1 cellular context compared by ENCODE assay signal in the genomic region with DNA sequence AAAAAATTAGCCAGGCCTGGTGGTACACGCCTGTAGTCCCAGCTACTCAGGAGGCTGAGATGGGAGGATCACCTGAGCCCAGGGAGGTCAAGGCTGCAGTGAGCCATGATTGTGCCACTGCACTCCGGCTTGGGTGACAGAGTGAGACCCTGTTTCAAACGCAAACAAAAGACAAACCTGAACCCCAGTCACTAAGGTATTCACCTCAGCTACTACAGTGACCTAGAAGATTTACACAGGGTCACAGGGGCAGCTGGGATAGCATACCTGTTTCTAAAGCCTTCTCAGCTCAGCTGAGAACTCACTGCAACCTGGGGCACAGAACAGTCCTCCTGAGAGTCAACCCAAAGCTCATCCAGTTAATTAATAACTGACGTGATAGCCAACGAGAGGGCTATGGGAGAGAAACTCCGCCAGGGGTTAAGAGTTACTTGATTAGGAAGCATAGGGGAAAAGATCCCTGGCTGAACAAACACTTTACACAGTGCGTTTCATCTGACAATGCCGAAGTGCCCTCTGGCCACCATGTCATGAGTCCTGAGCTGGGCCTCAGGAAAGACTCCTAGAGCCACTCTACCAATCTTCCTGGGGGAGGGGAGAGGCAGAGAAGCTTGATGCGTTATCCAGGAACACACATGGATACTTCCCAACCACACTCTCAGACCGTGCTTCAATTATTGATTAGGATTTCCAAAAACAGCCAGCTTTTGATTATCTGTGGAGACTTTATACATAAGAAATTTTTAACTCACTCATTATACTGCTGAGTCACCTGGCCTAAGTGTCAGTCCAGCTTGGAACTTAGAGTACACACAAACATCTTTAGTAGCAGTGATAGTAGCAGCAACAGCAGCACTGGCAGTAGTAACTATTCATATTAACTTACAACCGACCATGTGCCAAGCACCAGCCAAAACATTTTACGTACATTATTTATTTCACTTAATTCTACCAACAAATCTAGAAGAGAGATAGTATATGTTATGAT.
TF ChIP-seq lines count a peak whose summit lies in the region.

No MANE protein-coding gene starts in this region.

TF ChIP-seq in HepG2, 621 proteins besides CTCF, POLR2A, EP300 and RAD21 (continued from another document and continues in another):
- TF ChIP-seq, protein P1, sequence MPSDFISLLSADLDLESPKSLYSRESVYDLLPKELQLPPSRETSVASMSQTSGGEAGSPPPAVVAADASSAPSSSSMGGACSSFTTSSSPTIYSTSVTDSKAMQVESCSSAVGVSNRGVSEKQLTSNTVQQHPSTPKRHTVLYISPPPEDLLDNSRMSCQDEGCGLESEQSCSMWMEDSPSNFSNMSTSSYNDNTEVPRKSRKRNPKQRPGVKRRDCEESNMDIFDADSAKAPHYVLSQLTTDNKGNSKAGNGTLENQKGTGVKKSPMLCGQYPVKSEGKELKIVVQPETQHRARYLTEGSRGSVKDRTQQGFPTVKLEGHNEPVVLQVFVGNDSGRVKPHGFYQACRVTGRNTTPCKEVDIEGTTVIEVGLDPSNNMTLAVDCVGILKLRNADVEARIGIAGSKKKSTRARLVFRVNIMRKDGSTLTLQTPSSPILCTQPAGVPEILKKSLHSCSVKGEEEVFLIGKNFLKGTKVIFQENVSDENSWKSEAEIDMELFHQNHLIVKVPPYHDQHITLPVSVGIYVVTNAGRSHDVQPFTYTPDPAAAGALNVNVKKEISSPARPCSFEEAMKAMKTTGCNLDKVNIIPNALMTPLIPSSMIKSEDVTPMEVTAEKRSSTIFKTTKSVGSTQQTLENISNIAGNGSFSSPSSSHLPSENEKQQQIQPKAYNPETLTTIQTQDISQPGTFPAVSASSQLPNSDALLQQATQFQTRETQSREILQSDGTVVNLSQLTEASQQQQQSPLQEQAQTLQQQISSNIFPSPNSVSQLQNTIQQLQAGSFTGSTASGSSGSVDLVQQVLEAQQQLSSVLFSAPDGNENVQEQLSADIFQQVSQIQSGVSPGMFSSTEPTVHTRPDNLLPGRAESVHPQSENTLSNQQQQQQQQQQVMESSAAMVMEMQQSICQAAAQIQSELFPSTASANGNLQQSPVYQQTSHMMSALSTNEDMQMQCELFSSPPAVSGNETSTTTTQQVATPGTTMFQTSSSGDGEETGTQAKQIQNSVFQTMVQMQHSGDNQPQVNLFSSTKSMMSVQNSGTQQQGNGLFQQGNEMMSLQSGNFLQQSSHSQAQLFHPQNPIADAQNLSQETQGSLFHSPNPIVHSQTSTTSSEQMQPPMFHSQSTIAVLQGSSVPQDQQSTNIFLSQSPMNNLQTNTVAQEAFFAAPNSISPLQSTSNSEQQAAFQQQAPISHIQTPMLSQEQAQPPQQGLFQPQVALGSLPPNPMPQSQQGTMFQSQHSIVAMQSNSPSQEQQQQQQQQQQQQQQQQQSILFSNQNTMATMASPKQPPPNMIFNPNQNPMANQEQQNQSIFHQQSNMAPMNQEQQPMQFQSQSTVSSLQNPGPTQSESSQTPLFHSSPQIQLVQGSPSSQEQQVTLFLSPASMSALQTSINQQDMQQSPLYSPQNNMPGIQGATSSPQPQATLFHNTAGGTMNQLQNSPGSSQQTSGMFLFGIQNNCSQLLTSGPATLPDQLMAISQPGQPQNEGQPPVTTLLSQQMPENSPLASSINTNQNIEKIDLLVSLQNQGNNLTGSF (CRISPR knock-in tag; IDR thresholded peaks at IDR 0.05): no peak
- TF ChIP-seq, protein P2, sequence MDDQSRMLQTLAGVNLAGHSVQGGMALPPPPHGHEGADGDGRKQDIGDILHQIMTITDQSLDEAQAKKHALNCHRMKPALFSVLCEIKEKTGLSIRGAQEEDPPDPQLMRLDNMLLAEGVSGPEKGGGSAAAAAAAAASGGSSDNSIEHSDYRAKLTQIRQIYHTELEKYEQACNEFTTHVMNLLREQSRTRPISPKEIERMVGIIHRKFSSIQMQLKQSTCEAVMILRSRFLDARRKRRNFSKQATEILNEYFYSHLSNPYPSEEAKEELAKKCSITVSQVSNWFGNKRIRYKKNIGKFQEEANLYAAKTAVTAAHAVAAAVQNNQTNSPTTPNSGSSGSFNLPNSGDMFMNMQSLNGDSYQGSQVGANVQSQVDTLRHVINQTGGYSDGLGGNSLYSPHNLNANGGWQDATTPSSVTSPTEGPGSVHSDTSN (CRISPR knock-in tag; IDR thresholded peaks at IDR 0.05; ENCODE audit: borderline replicate concordance): no peak
- TF ChIP-seq, protein P3, sequence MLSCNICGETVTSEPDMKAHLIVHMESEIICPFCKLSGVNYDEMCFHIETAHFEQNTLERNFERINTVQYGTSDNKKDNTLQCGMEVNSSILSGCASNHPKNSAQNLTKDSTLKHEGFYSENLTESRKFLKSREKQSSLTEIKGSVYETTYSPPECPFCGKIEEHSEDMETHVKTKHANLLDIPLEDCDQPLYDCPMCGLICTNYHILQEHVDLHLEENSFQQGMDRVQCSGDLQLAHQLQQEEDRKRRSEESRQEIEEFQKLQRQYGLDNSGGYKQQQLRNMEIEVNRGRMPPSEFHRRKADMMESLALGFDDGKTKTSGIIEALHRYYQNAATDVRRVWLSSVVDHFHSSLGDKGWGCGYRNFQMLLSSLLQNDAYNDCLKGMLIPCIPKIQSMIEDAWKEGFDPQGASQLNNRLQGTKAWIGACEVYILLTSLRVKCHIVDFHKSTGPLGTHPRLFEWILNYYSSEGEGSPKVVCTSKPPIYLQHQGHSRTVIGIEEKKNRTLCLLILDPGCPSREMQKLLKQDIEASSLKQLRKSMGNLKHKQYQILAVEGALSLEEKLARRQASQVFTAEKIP (CRISPR knock-in tag; IDR thresholded peaks at IDR 0.05; ENCODE audit: borderline replicate concordance): no peak
- TF ChIP-seq HOXD1 (CRISPR knock-in tag; IDR thresholded peaks at IDR 0.05) (peak; percentile 88), NR2F6 (IDR thresholded peaks at IDR 0.05) (peak; percentile 96), NR2F6 (CRISPR knock-in tag; IDR thresholded peaks at IDR 0.05) (peak; percentile 94), MED8 (CRISPR knock-in tag; IDR thresholded peaks at IDR 0.05; ENCODE audit: insufficient replicate concordance) (peak; percentile 55), ARNT (IDR thresholded peaks at IDR 0.05) (no peak), ZNF484 (CRISPR knock-in tag; IDR thresholded peaks at IDR 0.05; ENCODE audit: borderline replicate concordance, low read depth) (no peak), CCAR2 (optimal IDR thresholded peaks at IDR 0.05; ENCODE audit: low read depth, low read length) (no peak), ZNF781 (CRISPR knock-in tag; IDR thresholded peaks at IDR 0.05; ENCODE audit: borderline replicate concordance, not compliant biosample characterization) (no peak), REPIN1 (CRISPR knock-in tag; IDR thresholded peaks at IDR 0.05; ENCODE audit: borderline replicate concordance, low read depth) (peak; percentile 77), YEATS4 (CRISPR knock-in tag; IDR thresholded peaks at IDR 0.05; ENCODE audit: borderline replicate concordance) (peak; percentile 31; the same call in 1 of the 2 replicates), NCOA2 (CRISPR knock-in tag; IDR thresholded peaks at IDR 0.05) (peak; percentile 67), SP140L (CRISPR knock-in tag; IDR thresholded peaks at IDR 0.05; ENCODE audit: borderline replicate concordance) (no peak), HIVEP1 (CRISPR knock-in tag; IDR thresholded peaks at IDR 0.05) (no peak), ZNF563 (CRISPR knock-in tag; IDR thresholded peaks at IDR 0.05) (no peak), MLLT10 (CRISPR knock-in tag; IDR thresholded peaks at IDR 0.05) (no peak), MAFG (CRISPR knock-in tag; IDR thresholded peaks at IDR 0.05) (no peak), ZNF501 (CRISPR knock-in tag; IDR thresholded peaks at IDR 0.05) (0 out of 2 replicates have a peak, but pooled peaks have one; percentile 57), KLF9 (CRISPR knock-in tag; IDR thresholded peaks at IDR 0.05; ENCODE audit: low read depth) (no peak), HNF4G (IDR thresholded peaks at IDR 0.05; ENCODE audit: borderline replicate concordance, low read depth, low read length) (peak; percentile 53; the same call in 1 of the 2 replicates), HNF4G (CRISPR knock-in tag; IDR thresholded peaks at IDR 0.05; ENCODE audit: borderline replicate concordance, low read depth) (no peak; the same call in 1 of the 2 replicates)
- TF ChIP-seq, protein P4, sequence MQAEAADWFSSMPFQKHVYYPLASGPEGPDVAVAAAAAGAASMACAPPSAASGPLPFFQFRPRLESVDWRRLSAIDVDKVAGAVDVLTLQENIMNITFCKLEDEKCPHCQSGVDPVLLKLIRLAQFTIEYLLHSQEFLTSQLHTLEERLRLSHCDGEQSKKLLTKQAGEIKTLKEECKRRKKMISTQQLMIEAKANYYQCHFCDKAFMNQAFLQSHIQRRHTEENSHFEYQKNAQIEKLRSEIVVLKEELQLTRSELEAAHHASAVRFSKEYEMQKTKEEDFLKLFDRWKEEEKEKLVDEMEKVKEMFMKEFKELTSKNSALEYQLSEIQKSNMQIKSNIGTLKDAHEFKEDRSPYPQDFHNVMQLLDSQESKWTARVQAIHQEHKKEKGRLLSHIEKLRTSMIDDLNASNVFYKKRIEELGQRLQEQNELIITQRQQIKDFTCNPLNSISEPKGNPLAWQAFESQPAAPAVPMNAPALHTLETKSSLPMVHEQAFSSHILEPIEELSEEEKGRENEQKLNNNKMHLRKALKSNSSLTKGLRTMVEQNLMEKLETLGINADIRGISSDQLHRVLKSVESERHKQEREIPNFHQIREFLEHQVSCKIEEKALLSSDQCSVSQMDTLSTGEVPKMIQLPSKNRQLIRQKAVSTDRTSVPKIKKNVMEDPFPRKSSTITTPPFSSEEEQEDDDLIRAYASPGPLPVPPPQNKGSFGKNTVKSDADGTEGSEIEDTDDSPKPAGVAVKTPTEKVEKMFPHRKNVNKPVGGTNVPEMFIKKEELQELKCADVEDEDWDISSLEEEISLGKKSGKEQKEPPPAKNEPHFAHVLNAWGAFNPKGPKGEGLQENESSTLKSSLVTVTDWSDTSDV (CRISPR knock-in tag; IDR thresholded peaks at IDR 0.05): no peak
- TF ChIP-seq, protein P5, sequence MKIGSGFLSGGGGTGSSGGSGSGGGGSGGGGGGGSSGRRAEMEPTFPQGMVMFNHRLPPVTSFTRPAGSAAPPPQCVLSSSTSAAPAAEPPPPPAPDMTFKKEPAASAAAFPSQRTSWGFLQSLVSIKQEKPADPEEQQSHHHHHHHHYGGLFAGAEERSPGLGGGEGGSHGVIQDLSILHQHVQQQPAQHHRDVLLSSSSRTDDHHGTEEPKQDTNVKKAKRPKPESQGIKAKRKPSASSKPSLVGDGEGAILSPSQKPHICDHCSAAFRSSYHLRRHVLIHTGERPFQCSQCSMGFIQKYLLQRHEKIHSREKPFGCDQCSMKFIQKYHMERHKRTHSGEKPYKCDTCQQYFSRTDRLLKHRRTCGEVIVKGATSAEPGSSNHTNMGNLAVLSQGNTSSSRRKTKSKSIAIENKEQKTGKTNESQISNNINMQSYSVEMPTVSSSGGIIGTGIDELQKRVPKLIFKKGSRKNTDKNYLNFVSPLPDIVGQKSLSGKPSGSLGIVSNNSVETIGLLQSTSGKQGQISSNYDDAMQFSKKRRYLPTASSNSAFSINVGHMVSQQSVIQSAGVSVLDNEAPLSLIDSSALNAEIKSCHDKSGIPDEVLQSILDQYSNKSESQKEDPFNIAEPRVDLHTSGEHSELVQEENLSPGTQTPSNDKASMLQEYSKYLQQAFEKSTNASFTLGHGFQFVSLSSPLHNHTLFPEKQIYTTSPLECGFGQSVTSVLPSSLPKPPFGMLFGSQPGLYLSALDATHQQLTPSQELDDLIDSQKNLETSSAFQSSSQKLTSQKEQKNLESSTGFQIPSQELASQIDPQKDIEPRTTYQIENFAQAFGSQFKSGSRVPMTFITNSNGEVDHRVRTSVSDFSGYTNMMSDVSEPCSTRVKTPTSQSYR (CRISPR knock-in tag; IDR thresholded peaks at IDR 0.05; ENCODE audit: borderline replicate concordance): peak; percentile 82
- TF ChIP-seq, protein P6, sequence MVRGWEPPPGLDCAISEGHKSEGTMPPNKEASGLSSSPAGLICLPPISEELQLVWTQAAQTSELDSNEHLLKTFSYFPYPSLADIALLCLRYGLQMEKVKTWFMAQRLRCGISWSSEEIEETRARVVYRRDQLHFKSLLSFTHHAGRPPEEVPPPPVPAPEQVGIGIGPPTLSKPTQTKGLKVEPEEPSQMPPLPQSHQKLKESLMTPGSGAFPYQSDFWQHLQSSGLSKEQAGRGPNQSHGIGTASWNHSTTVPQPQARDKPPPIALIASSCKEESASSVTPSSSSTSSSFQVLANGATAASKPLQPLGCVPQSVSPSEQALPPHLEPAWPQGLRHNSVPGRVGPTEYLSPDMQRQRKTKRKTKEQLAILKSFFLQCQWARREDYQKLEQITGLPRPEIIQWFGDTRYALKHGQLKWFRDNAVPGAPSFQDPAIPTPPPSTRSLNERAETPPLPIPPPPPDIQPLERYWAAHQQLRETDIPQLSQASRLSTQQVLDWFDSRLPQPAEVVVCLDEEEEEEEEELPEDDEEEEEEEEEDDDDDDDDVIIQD (CRISPR knock-in tag; IDR thresholded peaks at IDR 0.05; ENCODE audit: low read depth): peak; percentile 78
- TF ChIP-seq, protein P7, sequence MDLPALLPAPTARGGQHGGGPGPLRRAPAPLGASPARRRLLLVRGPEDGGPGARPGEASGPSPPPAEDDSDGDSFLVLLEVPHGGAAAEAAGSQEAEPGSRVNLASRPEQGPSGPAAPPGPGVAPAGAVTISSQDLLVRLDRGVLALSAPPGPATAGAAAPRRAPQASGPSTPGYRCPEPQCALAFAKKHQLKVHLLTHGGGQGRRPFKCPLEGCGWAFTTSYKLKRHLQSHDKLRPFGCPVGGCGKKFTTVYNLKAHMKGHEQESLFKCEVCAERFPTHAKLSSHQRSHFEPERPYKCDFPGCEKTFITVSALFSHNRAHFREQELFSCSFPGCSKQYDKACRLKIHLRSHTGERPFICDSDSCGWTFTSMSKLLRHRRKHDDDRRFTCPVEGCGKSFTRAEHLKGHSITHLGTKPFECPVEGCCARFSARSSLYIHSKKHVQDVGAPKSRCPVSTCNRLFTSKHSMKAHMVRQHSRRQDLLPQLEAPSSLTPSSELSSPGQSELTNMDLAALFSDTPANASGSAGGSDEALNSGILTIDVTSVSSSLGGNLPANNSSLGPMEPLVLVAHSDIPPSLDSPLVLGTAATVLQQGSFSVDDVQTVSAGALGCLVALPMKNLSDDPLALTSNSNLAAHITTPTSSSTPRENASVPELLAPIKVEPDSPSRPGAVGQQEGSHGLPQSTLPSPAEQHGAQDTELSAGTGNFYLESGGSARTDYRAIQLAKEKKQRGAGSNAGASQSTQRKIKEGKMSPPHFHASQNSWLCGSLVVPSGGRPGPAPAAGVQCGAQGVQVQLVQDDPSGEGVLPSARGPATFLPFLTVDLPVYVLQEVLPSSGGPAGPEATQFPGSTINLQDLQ (CRISPR knock-in tag; IDR thresholded peaks at IDR 0.05): no peak
- TF ChIP-seq, protein P8, sequence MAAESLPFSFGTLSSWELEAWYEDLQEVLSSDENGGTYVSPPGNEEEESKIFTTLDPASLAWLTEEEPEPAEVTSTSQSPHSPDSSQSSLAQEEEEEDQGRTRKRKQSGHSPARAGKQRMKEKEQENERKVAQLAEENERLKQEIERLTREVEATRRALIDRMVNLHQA (CRISPR knock-in tag; IDR thresholded peaks at IDR 0.05): no peak
- TF ChIP-seq, protein P9, sequence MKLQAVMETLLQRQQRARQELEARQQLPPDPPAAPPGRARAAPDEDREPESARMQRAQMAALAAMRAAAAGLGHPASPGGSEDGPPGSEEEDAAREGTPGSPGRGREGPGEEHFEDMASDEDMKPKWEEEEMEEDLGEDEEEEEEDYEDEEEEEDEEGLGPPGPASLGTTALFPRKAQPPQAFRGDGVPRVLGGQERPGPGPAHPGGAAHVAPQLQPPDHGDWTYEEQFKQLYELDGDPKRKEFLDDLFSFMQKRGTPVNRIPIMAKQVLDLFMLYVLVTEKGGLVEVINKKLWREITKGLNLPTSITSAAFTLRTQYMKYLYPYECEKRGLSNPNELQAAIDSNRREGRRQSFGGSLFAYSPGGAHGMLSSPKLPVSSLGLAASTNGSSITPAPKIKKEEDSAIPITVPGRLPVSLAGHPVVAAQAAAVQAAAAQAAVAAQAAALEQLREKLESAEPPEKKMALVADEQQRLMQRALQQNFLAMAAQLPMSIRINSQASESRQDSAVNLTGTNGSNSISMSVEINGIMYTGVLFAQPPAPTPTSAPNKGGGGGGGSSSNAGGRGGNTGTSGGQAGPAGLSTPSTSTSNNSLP (IDR thresholded peaks at IDR 0.05; ENCODE audit: low read depth, low read length): peak; percentile 70
